In the genomic region with DNA sequence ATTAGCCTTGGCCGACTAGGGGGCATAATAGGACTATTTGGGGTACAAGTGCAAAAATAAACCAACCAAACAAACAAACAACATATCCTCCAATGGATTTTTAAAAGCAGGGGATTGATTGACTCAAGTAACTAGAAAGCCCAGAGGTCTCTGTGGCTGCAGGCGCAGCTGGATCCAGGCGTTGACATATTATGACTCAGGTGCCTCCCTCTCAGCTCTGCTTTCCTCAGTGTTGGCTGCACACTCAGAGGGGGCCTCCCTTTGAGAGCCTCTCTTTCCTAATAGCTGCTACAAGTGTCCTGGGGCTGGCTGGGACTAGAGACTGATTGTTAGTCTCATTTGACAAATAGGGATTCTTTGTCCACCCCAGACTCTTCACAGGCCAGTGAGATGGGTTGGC, we compare ENCODE assay signal across 21 cellular contexts.
"Had no signal": no experiment of that assay in that cellular context is flagged by ENCODE, and none has a peak within 500 bp of the region (broad histone marks: within the 10 kb centered on the region; RNA-seq: fewer than 3 reads in every experiment).

No MANE protein-coding gene starts in this region.

- H3K9me3 Mint-ChIP-seq: activated CD4-positive, alpha-beta T cell treated with anti-CD3 and anti-CD28 coated beads, Interleukin-2, amount 10 ng/mL, durations not matched to agents 24 days and 14 days; activated CD8-positive, alpha-beta T cell treated with anti-CD3 and anti-CD28 coated beads for 36 hours; activated naive CD8-positive, alpha-beta T cell treated with anti-CD3 and anti-CD28 coated beads, Interleukin-2, amount 50 U/mL, for 24 hours; activated T-helper 17 cell treated with anti-CD3 and anti-CD28 coated beads, Interleukin-2, amount 50 U/mL, for 72 hours; nephron progenitor cell; stimulated activated memory B cell treated with anti-CD40 and anti-IgM and Interleukin-4, amounts not matched to agents 10 μg/mL and 1 μg/mL and 100 μg/mL, for 72 hours had no signal

- H3K27me3 Mint-ChIP-seq: activated T-helper 17 cell treated with anti-CD3 and anti-CD28 coated beads, Interleukin-2, amount 50 U/mL, for 72 hours had no signal

- H3K4me3 ChIP-seq: gastroesophageal sphincter, heart right ventricle, psoas muscle, smooth muscle cell, tibial nerve had no signal

- ATAC-seq: activated CD8-positive, alpha-beta T cell treated with anti-CD3 and anti-CD28 coated beads for 36 hours; activated naive CD8-positive, alpha-beta T cell treated with anti-CD3 and anti-CD28 coated beads, Interleukin-2, amount 50 U/mL, for 24 hours; activated T-helper 17 cell treated with anti-CD3 and anti-CD28 coated beads, Interleukin-2, amount 50 U/mL, for 72 hours; gastroesophageal sphincter; heart right ventricle; left ventricle myocardium superior; psoas muscle; sciatic nerve; stimulated activated memory B cell treated with anti-CD40 and anti-IgM and Interleukin-4, amounts not matched to agents 10 μg/mL and 1 μg/mL and 100 μg/mL, for 72 hours had no signal

- H3K4me3 Mint-ChIP-seq: activated CD4-positive, alpha-beta T cell treated with anti-CD3 and anti-CD28 coated beads, Interleukin-2, amount 10 ng/mL, durations not matched to agents 24 days and 14 days; activated CD8-positive, alpha-beta T cell treated with anti-CD3 and anti-CD28 coated beads for 36 hours; activated T-helper 17 cell treated with anti-CD3 and anti-CD28 coated beads, Interleukin-2, amount 50 U/mL, for 72 hours; nephron progenitor cell; stimulated activated memory B cell treated with anti-CD40 and anti-IgM and Interleukin-4, amounts not matched to agents 10 μg/mL and 1 μg/mL and 100 μg/mL, for 72 hours had no signal

- H3K4me2 ChIP-seq: smooth muscle cell had no signal

- DNase-seq: activated CD4-positive, alpha-beta T cell treated with anti-CD3 and anti-CD28 coated beads, Interleukin-2, amount 10 ng/mL, durations not matched to agents 24 days and 14 days; activated CD8-positive, alpha-beta T cell treated with anti-CD3 and anti-CD28 coated beads for 36 hours; activated naive CD4-positive, alpha-beta T cell; activated naive CD8-positive, alpha-beta T cell treated with anti-CD3 and anti-CD28 coated beads, Interleukin-2, amount 50 U/mL, for 24 hours; activated T-cell treated with anti-CD3 and anti-CD28 coated beads, Interleukin-2, amount 50 U/mL, for 1 hour; aorta; cortex of kidney; effector CD4-positive, alpha-beta T cell; heart right ventricle; kidney glomerular epithelial cell; left ventricle myocardium superior; nephron progenitor cell; psoas muscle; stimulated activated CD4-positive, alpha-beta T cell treated with anti-CD3 and anti-CD28 coated beads, Interleukin-4, amount 100 ng/mL, for 24 hours had no signal

- FAIRE-seq: urothelium cell line had no signal

- H3K36me3 ChIP-seq: gastroesophageal sphincter, heart right ventricle, tibial nerve had no signal

- H3K27me3 ChIP-seq: gastroesophageal sphincter, tibial nerve had no signal

- H3K27ac ChIP-seq: gastroesophageal sphincter, heart right ventricle, psoas muscle, tibial nerve had no signal

- H3K9me3 ChIP-seq: gastroesophageal sphincter, heart right ventricle, psoas muscle, tibial nerve had no signal

- H3K36me3 Mint-ChIP-seq: stimulated activated memory B cell treated with anti-CD40 and anti-IgM and Interleukin-4, amounts not matched to agents 10 μg/mL and 1 μg/mL and 100 μg/mL, for 72 hours had no signal

- H3K27ac Mint-ChIP-seq: activated CD4-positive, alpha-beta T cell treated with anti-CD3 and anti-CD28 coated beads, Interleukin-2, amount 10 ng/mL, durations not matched to agents 24 days and 14 days; activated CD8-positive, alpha-beta T cell treated with anti-CD3 and anti-CD28 coated beads for 36 hours; activated naive CD8-positive, alpha-beta T cell treated with anti-CD3 and anti-CD28 coated beads, Interleukin-2, amount 50 U/mL, for 24 hours; activated T-helper 17 cell treated with anti-CD3 and anti-CD28 coated beads, Interleukin-2, amount 50 U/mL, for 72 hours; nephron progenitor cell; stimulated activated memory B cell treated with anti-CD40 and anti-IgM and Interleukin-4, amounts not matched to agents 10 μg/mL and 1 μg/mL and 100 μg/mL, for 72 hours had no signal

- H3K4me1 Mint-ChIP-seq: activated T-helper 17 cell treated with anti-CD3 and anti-CD28 coated beads, Interleukin-2, amount 50 U/mL, for 72 hours; nephron progenitor cell had no signal
